8 cellular contexts compared by ENCODE assay signal in genomic region chr6:137975058-137975940, GRCh38.
DNase-seq lines count a peak whose midpoint lies in the region; ATAC-seq and TF ChIP-seq lines count a peak whose summit lies in the region.

No MANE protein-coding gene starts in this region.

- H3K36me3 Mint-ChIP-seq in activated CD4-positive, alpha-beta T cell treated with anti-CD3 and anti-CD28 coated beads, Interleukin-2, amount 10 ng/mL, durations not matched to agents 7 days and 5 days (ENCODE audit: low read depth): peaks cover 3% of the 10 kb centered on the region

- peak; percentile 37; the same call in 1 of the 2 replicates for TF ChIP-seq CTCF in SK-N-SH (IDR thresholded peaks at IDR 0.05)

- H3K36me3 ChIP-seq in SK-N-SH (replicated peaks in 1 of 2; ENCODE audit: control insufficient read depth in 1 of 2, insufficient read depth in 2 of 2, low read length in 1 of 2): no peaks in the 10 kb centered on the region

- peaks cover 3% of the 10 kb centered on the region for H3K9me3 Mint-ChIP-seq in activated CD4-positive, alpha-beta T cell treated with anti-CD3 and anti-CD28 coated beads, Interleukin-2, amount 10 ng/mL, durations not matched to agents 7 days and 5 days

- no peak for TF ChIP-seq RAD21 in SK-N-SH (IDR thresholded peaks at IDR 0.05; ENCODE audit: low read length)

- no peak overlapping the region for H3K4me3 ChIP-seq in SK-N-SH (ENCODE audit: low read depth in 2 of 2, low read length in 1 of 2)

- H3K27me3 Mint-ChIP-seq in activated CD4-positive, alpha-beta T cell treated with anti-CD3 and anti-CD28 coated beads, Interleukin-2, amount 10 ng/mL, durations not matched to agents 7 days and 5 days: no peaks in the 10 kb centered on the region

- no peak for TF ChIP-seq EP300 in SK-N-SH (IDR thresholded peaks at IDR 0.05; ENCODE audit: borderline replicate concordance in 1 of 2, low read depth in 1 of 2, low read length in 1 of 2)

- no peaks in the 10 kb centered on the region for H3F3A ChIP-seq in SK-N-SH (replicated peaks; ENCODE audit: insufficient read depth)

- peaks cover 6% of the 10 kb centered on the region; the same call in 1 of the 2 replicates for H3K27me3 ChIP-seq in SK-N-SH (ENCODE audit: insufficient read depth)

- no peaks in the 10 kb centered on the region for H4K20me1 ChIP-seq in SK-N-SH (ENCODE audit: insufficient read depth)

- WGBS in SK-N-SH (ENCODE audit: low lambda C conversion rate): 10% methylated on average over 10 of the region's 10 CpGs

- DNase-seq in SK-N-SH: no peak
- DNase-seq in activated CD4-positive, alpha-beta T cell treated with anti-CD3 and anti-CD28 coated beads, Interleukin-2, amount 10 ng/mL, durations not matched to agents 7 days and 5 days: peak; percentile 52
- DNase-seq in kidney tubule cell (ENCODE audit: low spot score): peak; percentile 31
- DNase-seq in ecto neural progenitor cell (ENCODE audit: low spot score): no peak
- no peak for DNase-seq in LoVo (ENCODE audit: low spot score)

- no peak overlapping the region for H3K27ac ChIP-seq in SK-N-SH (ENCODE audit: low read depth in 2 of 2, low read length in 1 of 2)

- no peaks in the 10 kb centered on the region for H3K4me1 ChIP-seq in SK-N-SH (ENCODE audit: control insufficient read depth in 1 of 2, insufficient read depth in 2 of 2, low read depth in 1 of 2, low read length in 1 of 2)

- H2AFZ ChIP-seq in SK-N-SH (ENCODE audit: low read depth): no peak overlapping the region

- ATAC-seq in SK-N-SH treated with all-trans-retinoic acid at 6 μM for 48 hours (no peak), HG02678 (IDR thresholded peaks at IDR 0.05; ENCODE audit: unreplicated experiment) (peak; percentile 57), HG03095 (IDR thresholded peaks at IDR 0.05; ENCODE audit: unreplicated experiment) (no peak)

- H3K79me2 ChIP-seq in SK-N-SH (ENCODE audit: insufficient read depth): no peaks in the 10 kb centered on the region

- no peaks in the 10 kb centered on the region for H3K9me2 ChIP-seq in SK-N-SH

- no peaks in the 10 kb centered on the region for H3K9me3 ChIP-seq in SK-N-SH

- peak overlapping the region; percentile 92 for H3K27ac Mint-ChIP-seq in activated CD4-positive, alpha-beta T cell treated with anti-CD3 and anti-CD28 coated beads, Interleukin-2, amount 10 ng/mL, durations not matched to agents 7 days and 5 days

- CTCF ChIA-PET in SK-N-SH (lab: Yijun Ruan, JAX): no interaction called here
- CTCF ChIA-PET in activated CD4-positive, alpha-beta T cell treated with anti-CD3 and anti-CD28 coated beads, Interleukin-2, amount 10 ng/mL, durations not matched to agents 7 days and 5 days (lab: Charles Lee): interaction anchor here (0.7 to 3.3 kb wide), 15 partner anchors 9 to 318 kb away, joined by 3 to 22 read pairs (median 5); partner anchors contain the start of gene TNFAIP3

- H3K4me2 ChIP-seq in SK-N-SH: no peak overlapping the region

- peaks cover 48% of the 10 kb centered on the region for H3K4me1 Mint-ChIP-seq in activated CD4-positive, alpha-beta T cell treated with anti-CD3 and anti-CD28 coated beads, Interleukin-2, amount 10 ng/mL, durations not matched to agents 7 days and 5 days

- POLR2A ChIA-PET in SK-N-SH (lab: Yijun Ruan, JAX): no interaction called here
- POLR2A ChIA-PET in activated CD4-positive, alpha-beta T cell treated with anti-CD3 and anti-CD28 coated beads, Interleukin-2, amount 10 ng/mL, durations not matched to agents 7 days and 5 days (lab: Charles Lee): interaction anchor here (0.7 to 0.9 kb wide), 3 partner anchors 106 to 478 kb away, joined by 3 to 4 read pairs (median 4); no protein-coding TSS in a partner anchor

- H3K9ac ChIP-seq in SK-N-SH: no peak overlapping the region

- H3K4me3 Mint-ChIP-seq in activated CD4-positive, alpha-beta T cell treated with anti-CD3 and anti-CD28 coated beads, Interleukin-2, amount 10 ng/mL, durations not matched to agents 7 days and 5 days: peak overlapping the region; percentile 68

TF ChIP-seq in SK-N-SH, 30 proteins besides CTCF, POLR2A, EP300 and RAD21 (continues in another document):
- TF ChIP-seq CHD2 (IDR thresholded peaks at IDR 0.05; ENCODE audit: low read length, partially characterized antibody): no peak
- TF ChIP-seq USF2 (IDR thresholded peaks at IDR 0.05; ENCODE audit: borderline replicate concordance, low read depth, low read length): no peak
- no peak for TF ChIP-seq FOSL2 (IDR thresholded peaks at IDR 0.05; ENCODE audit: borderline replicate concordance, low read depth)
- no peak for TF ChIP-seq SMC3 (IDR thresholded peaks at IDR 0.05; ENCODE audit: low read depth, low read length)
- TF ChIP-seq GATA2 (CRISPR knock-in tag; IDR thresholded peaks at IDR 0.05): no peak
- TF ChIP-seq SIN3A (IDR thresholded peaks at IDR 0.05; ENCODE audit: borderline replicate concordance, low read depth, low read length): no peak
- TF ChIP-seq FOXJ3 (CRISPR knock-in tag; IDR thresholded peaks at IDR 0.05): no peak
- TF ChIP-seq, protein P1, sequence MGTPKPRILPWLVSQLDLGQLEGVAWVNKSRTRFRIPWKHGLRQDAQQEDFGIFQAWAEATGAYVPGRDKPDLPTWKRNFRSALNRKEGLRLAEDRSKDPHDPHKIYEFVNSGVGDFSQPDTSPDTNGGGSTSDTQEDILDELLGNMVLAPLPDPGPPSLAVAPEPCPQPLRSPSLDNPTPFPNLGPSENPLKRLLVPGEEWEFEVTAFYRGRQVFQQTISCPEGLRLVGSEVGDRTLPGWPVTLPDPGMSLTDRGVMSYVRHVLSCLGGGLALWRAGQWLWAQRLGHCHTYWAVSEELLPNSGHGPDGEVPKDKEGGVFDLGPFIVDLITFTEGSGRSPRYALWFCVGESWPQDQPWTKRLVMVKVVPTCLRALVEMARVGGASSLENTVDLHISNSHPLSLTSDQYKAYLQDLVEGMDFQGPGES (IDR thresholded peaks at IDR 0.05; ENCODE audit: low read depth, low read length): no peak
- no peak for TF ChIP-seq ELF1 (IDR thresholded peaks at IDR 0.05)
- no peak for TF ChIP-seq EZH2phosphoT487 (IDR thresholded peaks at IDR 0.05; ENCODE audit: borderline replicate concordance, low read depth)
- no peak for TF ChIP-seq POLR2AphosphoS5 (IDR thresholded peaks at IDR 0.05; ENCODE audit: low read depth, low read length)
- no peak for TF ChIP-seq TCF12 (IDR thresholded peaks at IDR 0.05)
- no peak for TF ChIP-seq NFIC (IDR thresholded peaks at IDR 0.05; ENCODE audit: borderline replicate concordance)
- TF ChIP-seq GABPA (IDR thresholded peaks at IDR 0.05; ENCODE audit: low read depth): no peak
- no peak for TF ChIP-seq NRF1 (IDR thresholded peaks at IDR 0.05; ENCODE audit: low read depth, low read length)

TF ChIP-seq in SK-N-SH treated with all-trans-retinoic acid at 6 μM for 48 hours, 23 proteins besides CTCF, POLR2A, EP300 and RAD21:
- TF ChIP-seq RARB (CRISPR knock-in tag; IDR thresholded peaks at IDR 0.05): no peak
- no peak for TF ChIP-seq ZFP3 (CRISPR knock-in tag; IDR thresholded peaks at IDR 0.05)
- no peak for TF ChIP-seq TOX (CRISPR knock-in tag; IDR thresholded peaks at IDR 0.05; ENCODE audit: borderline replicate concordance)
- no peak for TF ChIP-seq CSDC2 (CRISPR knock-in tag; IDR thresholded peaks at IDR 0.05)
- TF ChIP-seq ZNF70 (CRISPR knock-in tag; IDR thresholded peaks at IDR 0.05): no peak

Comparison
In these comparisons a context has a peak if more than half of its experiments do, and no peak if none do; other contexts are left out.
1. DNase-seq: peak in activated CD4-positive, alpha-beta T cell treated with anti-CD3 and anti-CD28 coated beads, Interleukin-2, amount 10 ng/mL, durations not matched to agents 7 days and 5 days (single experiment) and kidney tubule cell (single experiment); none in SK-N-SH (single experiment), ecto neural progenitor cell (single experiment) and LoVo (single experiment).